Comparison of ENCODE assay signal across 1 cellular context in genomic region chr7:23335141-23335540, GRCh38.
TF ChIP-seq lines count a peak whose summit lies in the region.

No MANE protein-coding gene starts in this region.

TF ChIP-seq in SK-N-SH, 30 proteins besides CTCF, POLR2A, EP300 and RAD21 (continued from another document):
- TF ChIP-seq MEF2A (IDR thresholded peaks at IDR 0.05; ENCODE audit: borderline replicate concordance, low read depth) (no peak), USF1 (IDR thresholded peaks at IDR 0.05; ENCODE audit: borderline replicate concordance, low read depth) (no peak), ZBTB33 (IDR thresholded peaks at IDR 0.05; ENCODE audit: borderline replicate concordance, low read depth) (no peak), EZH2phosphoT487 (IDR thresholded peaks at IDR 0.05; ENCODE audit: borderline replicate concordance, low read depth) (no peak), RCOR1 (IDR thresholded peaks at IDR 0.05; ENCODE audit: low read length) (no peak), PBX3 (IDR thresholded peaks at IDR 0.05) (no peak), TEAD4 (IDR thresholded peaks at IDR 0.05; ENCODE audit: borderline replicate concordance, insufficient read depth) (no peak), FOXM1 (IDR thresholded peaks at IDR 0.05; ENCODE audit: low read depth) (no peak)
